ENCODE assay signal across 8 cellular contexts in the genomic region with DNA sequence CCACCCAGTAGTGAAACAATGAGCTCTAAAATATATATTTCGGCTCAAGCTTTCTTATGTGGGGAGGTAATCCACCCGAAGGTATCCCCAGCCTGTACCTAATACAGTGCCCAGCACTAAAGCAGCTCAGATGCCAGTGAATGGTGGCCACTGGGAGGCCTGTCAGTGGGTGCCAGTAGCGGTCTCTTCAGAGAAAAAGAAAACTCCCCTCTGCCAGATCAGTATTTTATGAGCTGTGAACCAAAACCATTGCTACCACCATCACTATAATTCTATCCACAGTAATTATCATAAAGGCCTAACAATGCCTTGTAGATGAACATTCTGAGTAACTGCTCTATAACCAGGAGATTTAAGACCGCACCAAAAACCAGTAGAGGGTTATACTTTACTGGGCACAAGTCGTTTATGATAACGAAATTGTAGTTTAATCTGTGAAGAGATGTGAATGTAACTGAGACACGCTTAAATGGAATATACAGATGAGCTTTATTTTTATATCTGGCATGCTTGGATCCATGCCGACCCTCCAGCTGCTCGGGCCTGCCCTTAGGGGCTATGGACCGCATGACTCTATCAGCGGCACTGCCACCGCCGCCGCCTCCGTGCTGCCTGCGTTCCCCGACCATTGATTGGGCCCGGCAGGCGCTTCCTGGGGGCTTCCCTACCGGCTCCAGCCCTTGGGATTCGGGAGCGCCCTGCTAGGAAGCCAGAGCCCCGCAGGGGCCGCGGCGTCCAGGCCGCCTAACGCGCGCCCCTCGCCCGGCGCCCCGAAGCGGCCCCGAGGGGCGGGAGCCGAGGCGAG. TPM values are rescaled to one million over a fixed set of nuclear protein-coding genes. Genes with fewer than 3 reads are reported as not detected.
DNase-seq lines count a peak whose midpoint lies in the region; ATAC-seq and TF ChIP-seq lines count a peak whose summit lies in the region.

No MANE protein-coding gene starts in this region.

- ATAC-seq in GM21360 (IDR thresholded peaks at IDR 0.05; ENCODE audit: unreplicated experiment) (peak; percentile 32), HG03565 (IDR thresholded peaks at IDR 0.05; ENCODE audit: unreplicated experiment) (peak; percentile 14)

- H3K4me1 ChIP-seq in left ventricle myocardium inferior, result peaks cover 54% of the 10 kb centered on the region

- H3K27me3 ChIP-seq in left ventricle myocardium inferior (ENCODE audit: low read depth), result no peaks in the 10 kb centered on the region

- CTCF ChIA-PET in RWPE1 (lab: Yijun Ruan, JAX), result interaction anchor here (0.6 kb wide), 1 partner anchor 69 kb away, joined by 4 read pairs; no protein-coding TSS in a partner anchor

- POLR2A ChIA-PET in RWPE1 (lab: Yijun Ruan, JAX; ENCODE audit: low non-redundant PET), result interaction anchor here (0.6 kb wide), 1 partner anchor 1475 kb away, joined by 3 read pairs; no protein-coding TSS in a partner anchor

- H3K9me3 ChIP-seq in left ventricle myocardium inferior (replicated peaks), result no peaks in the 10 kb centered on the region

- H3K36me3 ChIP-seq in left ventricle myocardium inferior, result no peaks in the 10 kb centered on the region

- peak; percentile 21 for DNase-seq in DMS53 treated with DMSO at 0.1 percent for 48 hours (lab: John Stamatoyannopoulos, UW; ENCODE audit: unreplicated experiment)
- DNase-seq in RWPE1 (ENCODE audit: low spot score), result peak; percentile 39
- DNase-seq in left ventricle myocardium inferior, result peak; percentile 72
- peak; percentile 88 for DNase-seq in posterior vena cava (ENCODE audit: low spot score)
- DNase-seq in KG1 (lab: John Stamatoyannopoulos, UW), result no peak

- intact Hi-C loops in left ventricle myocardium inferior (cut with micrococcal nuclease), result loop anchor here (10.0 kb wide), 1 partner anchor 94 kb away; no protein-coding TSS in a partner anchor
- intact Hi-C loops in posterior vena cava (cut with DNase I), result loop anchor here in 1 of 2 donors (10.0 kb wide), 1 partner anchor 74 kb away; no protein-coding TSS in a partner anchor

- peak overlapping the region; percentile 86 for H3K4me3 ChIP-seq in left ventricle myocardium inferior

- no peak for TF ChIP-seq CTCF in RWPE1 (conservative IDR thresholded peaks at IDR 0.05; ENCODE audit: low read depth)
- peak; percentile 31 for TF ChIP-seq CTCF in left ventricle myocardium inferior (IDR thresholded peaks at IDR 0.05; ENCODE audit: borderline replicate concordance)

- H3K27ac ChIP-seq in RWPE1 (peak overlapping the region; percentile 98), angular gyrus (ENCODE audit: low read depth, low read length) (peak overlapping the region; percentile 91), left ventricle myocardium inferior (replicated peaks) (peak overlapping the region; percentile 98)

RNA-seq across cellular contexts. Expression of a gene that starts 0.6 kb away (rescaled TPM):
- total RNA-seq in left ventricle myocardium inferior (18.0 TPM), posterior vena cava (10 to 100 TPM; 31.4 to 35.7 TPM)
